18 cellular contexts compared by ENCODE assay signal in genomic region chr7:94913391-94913790, GRCh38. TPM values are rescaled to one million over a fixed set of nuclear protein-coding genes. Genes with fewer than 3 reads are reported as not detected.
"Had no signal": no experiment of that assay in that cellular context is flagged by ENCODE, and none has a peak within 500 bp of the region (broad histone marks: within the 10 kb centered on the region; RNA-seq: fewer than 3 reads in every experiment).

No MANE protein-coding gene starts in this region.

- H3K4me1 Mint-ChIP-seq: activated naive CD4-positive, alpha-beta T cell treated with anti-CD3 and anti-CD28 coated beads, Interleukin-2, amount 10 ng/mL, durations not matched to agents 7 days and 5 days had no signal

- H3K9me3 ChIP-seq: tibial artery had no signal

- ATAC-seq: activated CD8-positive, alpha-beta memory T cell treated with anti-CD3 and anti-CD28 coated beads, Interleukin-2, amount 10 ng/mL, durations not matched to agents 7 days and 5 days; activated CD8-positive, alpha-beta T cell treated with anti-CD3 and anti-CD28 coated beads for 36 hours; left ventricle myocardium superior; T-cell had no signal

- H3K27ac ChIP-seq: coronary artery, tibial artery, WERI-Rb-1 had no signal

- H3K27me3 ChIP-seq: tibial artery had no signal

- H3K27me3 Mint-ChIP-seq: progenitor cell of endocrine pancreas had no signal

- H3K36me3 ChIP-seq: tibial artery had no signal

- H3K27ac Mint-ChIP-seq: activated CD4-positive, alpha-beta T cell treated with anti-CD3 and anti-CD28 coated beads, Interleukin-2, amount 10 ng/mL, durations not matched to agents 7 days and 5 days; activated CD8-positive, alpha-beta memory T cell treated with anti-CD3 and anti-CD28 coated beads, Interleukin-2, amount 10 ng/mL, durations not matched to agents 7 days and 5 days; activated CD8-positive, alpha-beta T cell treated with anti-CD3 and anti-CD28 coated beads for 36 hours; activated naive CD4-positive, alpha-beta T cell treated with anti-CD3 and anti-CD28 coated beads, Interleukin-2, amount 10 ng/mL, durations not matched to agents 7 days and 5 days; immature natural killer cell; progenitor cell of endocrine pancreas; stimulated activated naive CD8-positive, alpha-beta T cell treated with anti-CD3 and anti-CD28 coated beads, Interleukin-15, Interleukin-2, amounts not matched to agents 100 ng/mL and 50 ng/mL, for 24 hours; T-cell had no signal

- H3K9me3 Mint-ChIP-seq: activated CD4-positive, alpha-beta T cell treated with anti-CD3 and anti-CD28 coated beads, Interleukin-2, amount 10 ng/mL, durations not matched to agents 7 days and 5 days; activated CD8-positive, alpha-beta T cell treated with anti-CD3 and anti-CD28 coated beads for 36 hours; activated naive CD4-positive, alpha-beta T cell treated with anti-CD3 and anti-CD28 coated beads, Interleukin-2, amount 10 ng/mL, durations not matched to agents 7 days and 5 days; immature natural killer cell; stimulated activated naive CD8-positive, alpha-beta T cell treated with anti-CD3 and anti-CD28 coated beads, Interleukin-15, Interleukin-2, amounts not matched to agents 100 ng/mL and 50 ng/mL, for 24 hours; T-cell had no signal

- H3K4me3 Mint-ChIP-seq: activated CD4-positive, alpha-beta T cell treated with anti-CD3 and anti-CD28 coated beads, Interleukin-2, amount 10 ng/mL, durations not matched to agents 7 days and 5 days; activated CD8-positive, alpha-beta memory T cell treated with anti-CD3 and anti-CD28 coated beads, Interleukin-2, amount 10 ng/mL, durations not matched to agents 7 days and 5 days; activated CD8-positive, alpha-beta T cell treated with anti-CD3 and anti-CD28 coated beads for 36 hours; activated naive CD4-positive, alpha-beta T cell treated with anti-CD3 and anti-CD28 coated beads, Interleukin-2, amount 10 ng/mL, durations not matched to agents 7 days and 5 days; immature natural killer cell; stimulated activated naive CD8-positive, alpha-beta T cell treated with anti-CD3 and anti-CD28 coated beads, Interleukin-15, Interleukin-2, amounts not matched to agents 100 ng/mL and 50 ng/mL, for 24 hours; T-cell had no signal

- H3K4me3 ChIP-seq: coronary artery, tibial artery had no signal

- H3K36me3 Mint-ChIP-seq: activated CD8-positive, alpha-beta memory T cell treated with anti-CD3 and anti-CD28 coated beads, Interleukin-2, amount 10 ng/mL, durations not matched to agents 7 days and 5 days; activated naive CD4-positive, alpha-beta T cell treated with anti-CD3 and anti-CD28 coated beads, Interleukin-2, amount 10 ng/mL, durations not matched to agents 7 days and 5 days; T-cell had no signal

- DNase-seq: activated CD4-positive, alpha-beta T cell treated with anti-CD3 and anti-CD28 coated beads, Interleukin-2, amount 10 ng/mL, durations not matched to agents 7 days and 5 days; activated CD4-positive, CD25-positive, alpha-beta regulatory T cell treated with anti-CD3 and anti-CD28 coated beads, Interleukin-2, amount 50 U/mL, for 72 hours; activated CD8-positive, alpha-beta memory T cell treated with anti-CD3 and anti-CD28 coated beads, Interleukin-2, amount 10 ng/mL, durations not matched to agents 7 days and 5 days; activated CD8-positive, alpha-beta T cell treated with anti-CD3 and anti-CD28 coated beads for 36 hours; activated effector memory CD4-positive, alpha-beta T cell treated with anti-CD3 and anti-CD28 coated beads, Interleukin-2, amount 50 U/mL, for 16 hours; activated naive CD4-positive, alpha-beta T cell treated with anti-CD3 and anti-CD28 coated beads, Interleukin-2, amount 10 ng/mL, durations not matched to agents 7 days and 5 days; activated T-cell treated with anti-CD3 and anti-CD28 coated beads for 4 hours; cerebellar nuclear complex; immature natural killer cell; left ventricle myocardium superior; mammary epithelial cell; substantia nigra; T-cell; tibial artery; WERI-Rb-1 had no signal

RNA-seq across cellular contexts. Expression of gene PPP1R9A, which starts 6.0 kb away (rescaled TPM):
- total RNA-seq: activated CD4-positive, alpha-beta T cell treated with anti-CD3 and anti-CD28 coated beads, Interleukin-2, amount 10 ng/mL, durations not matched to agents 7 days and 5 days had no signal
- polyA plus RNA-seq: mammary epithelial cell had no signal
